In the genomic region with DNA sequence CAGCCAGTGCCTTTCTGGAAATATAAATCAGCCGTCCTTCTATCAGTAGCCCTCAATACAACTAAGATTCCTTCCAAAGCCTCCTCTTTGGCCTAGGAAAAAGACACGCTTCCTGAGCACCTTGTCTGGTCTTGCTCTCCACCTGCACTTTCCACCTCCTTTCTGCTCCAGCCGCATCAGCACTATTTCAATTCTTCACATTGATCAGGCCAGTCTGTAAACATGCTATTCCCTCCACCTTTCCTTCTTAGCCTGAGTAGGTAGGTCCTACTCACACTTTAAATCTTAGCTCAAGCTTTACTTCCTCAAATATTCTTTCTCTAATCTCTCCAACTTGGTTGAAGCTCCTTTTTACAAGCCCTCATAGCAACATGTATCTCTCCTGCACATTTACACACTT, we compare ENCODE assay signal across 1 cellular context.
TF ChIP-seq lines count a peak whose summit lies in the region.

No MANE protein-coding gene starts in this region.

TF ChIP-seq in WTC11, 78 proteins besides CTCF, POLR2A, EP300 and RAD21 (continued from another document):
- TF ChIP-seq CDX4 (CRISPR knock-in tag; IDR thresholded peaks at IDR 0.05; ENCODE audit: borderline replicate concordance), result no peak
- TF ChIP-seq E2F4 (CRISPR knock-in tag; IDR thresholded peaks at IDR 0.05; ENCODE audit: borderline replicate concordance, low read depth), result no peak
- no peak for TF ChIP-seq USF2 (CRISPR knock-in tag; IDR thresholded peaks at IDR 0.05)
- no peak for TF ChIP-seq AFF4 (CRISPR knock-in tag; IDR thresholded peaks at IDR 0.05; ENCODE audit: borderline replicate concordance)
- TF ChIP-seq GTF2I (CRISPR knock-in tag; conservative IDR thresholded peaks at IDR 0.05), result no peak
- no peak for TF ChIP-seq NFYB (CRISPR knock-in tag; conservative IDR thresholded peaks at IDR 0.05; ENCODE audit: low read depth)
- no peak for TF ChIP-seq EMX1 (CRISPR knock-in tag; IDR thresholded peaks at IDR 0.05)
- TF ChIP-seq ZNF532 (CRISPR knock-in tag; IDR thresholded peaks at IDR 0.05; ENCODE audit: borderline replicate concordance), result no peak
- no peak for TF ChIP-seq JAZF1 (CRISPR knock-in tag; IDR thresholded peaks at IDR 0.05)
- TF ChIP-seq ZNF416 (CRISPR knock-in tag; IDR thresholded peaks at IDR 0.05), result no peak
